Comparison of ENCODE assay signal across 8 cellular contexts in genomic region chr12:25052191-25053020, GRCh38.
A peak's percentile ranks its signal among the peaks of the same experiment; 100 is the strongest.
DNase-seq lines count a peak whose midpoint lies in the region; ATAC-seq and TF ChIP-seq lines count a peak whose summit lies in the region.

No MANE protein-coding gene starts in this region.

- peak overlapping the region; percentile 100 for H3K27ac Mint-ChIP-seq in activated T-helper 2 cell treated with anti-CD3 and anti-CD28 coated beads, Interferon-gamma antibody, Interleukin-2, Interleukin-4, amounts not matched to agents 10 μg/mL and 5 μg/mL and 100 μg/mL, durations not matched to agents 14 hours and 24 hours and 36 hours
- H3K27ac Mint-ChIP-seq in immature natural killer cell, result peak overlapping the region; percentile 97 to 100 (median 99)
- H3K27ac Mint-ChIP-seq in stimulated activated memory B cell treated with anti-CD40 and anti-IgM and Interleukin-4, amounts not matched to agents 10 μg/mL and 1 μg/mL and 100 μg/mL, for 72 hours, result peak overlapping the region; percentile 92

- intact Hi-C loops in activated T-helper 2 cell treated with anti-CD3 and anti-CD28 coated beads, Interferon-gamma antibody, Interleukin-2, Interleukin-4, amounts not matched to agents 10 μg/mL and 5 μg/mL and 100 μg/mL, durations not matched to agents 14 hours and 24 hours and 36 hours (cut with micrococcal nuclease), result loop anchor here (1.0 to 10.0 kb wide), 11 partner anchors 12 to 1782 kb away; partner anchors contain the start of genes ITPR2 and KRAS

- no peaks in the 10 kb centered on the region for H3K36me3 Mint-ChIP-seq in activated T-helper 2 cell treated with anti-CD3 and anti-CD28 coated beads, Interferon-gamma antibody, Interleukin-2, Interleukin-4, amounts not matched to agents 10 μg/mL and 5 μg/mL and 100 μg/mL, durations not matched to agents 14 hours and 24 hours and 36 hours (ENCODE audit: low read depth)
- H3K36me3 Mint-ChIP-seq in immature natural killer cell, result no peaks in the 10 kb centered on the region
- H3K36me3 Mint-ChIP-seq in stimulated activated memory B cell treated with anti-CD40 and anti-IgM and Interleukin-4, amounts not matched to agents 10 μg/mL and 1 μg/mL and 100 μg/mL, for 72 hours, result peaks cover 17% of the 10 kb centered on the region

- H3K9me3 Mint-ChIP-seq in activated T-helper 2 cell treated with anti-CD3 and anti-CD28 coated beads, Interferon-gamma antibody, Interleukin-2, Interleukin-4, amounts not matched to agents 10 μg/mL and 5 μg/mL and 100 μg/mL, durations not matched to agents 14 hours and 24 hours and 36 hours, result peaks cover 4% of the 10 kb centered on the region
- H3K9me3 Mint-ChIP-seq in immature natural killer cell, result peaks cover 0 to 2% (median 0%) of the 10 kb centered on the region in 6 donors
- no peaks in the 10 kb centered on the region for H3K9me3 Mint-ChIP-seq in stimulated activated memory B cell treated with anti-CD40 and anti-IgM and Interleukin-4, amounts not matched to agents 10 μg/mL and 1 μg/mL and 100 μg/mL, for 72 hours

- ATAC-seq in GM18505 (IDR thresholded peaks at IDR 0.05; ENCODE audit: unreplicated experiment), result peak; percentile 65
- ATAC-seq in HG02642 (IDR thresholded peaks at IDR 0.05; ENCODE audit: poor library complexity, unreplicated experiment), result peak; percentile 74
- peak; percentile 97 for ATAC-seq in stimulated activated memory B cell treated with anti-CD40 and anti-IgM and Interleukin-4, amounts not matched to agents 10 μg/mL and 1 μg/mL and 100 μg/mL, for 72 hours

- H3K4me1 Mint-ChIP-seq in activated T-helper 2 cell treated with anti-CD3 and anti-CD28 coated beads, Interferon-gamma antibody, Interleukin-2, Interleukin-4, amounts not matched to agents 10 μg/mL and 5 μg/mL and 100 μg/mL, durations not matched to agents 14 hours and 24 hours and 36 hours (ENCODE audit: low read depth), result peaks cover 46% of the 10 kb centered on the region
- peaks cover 50 to 57% of the 10 kb centered on the region in 2 donors for H3K4me1 Mint-ChIP-seq in immature natural killer cell
- peaks cover 65% of the 10 kb centered on the region for H3K4me1 Mint-ChIP-seq in stimulated activated memory B cell treated with anti-CD40 and anti-IgM and Interleukin-4, amounts not matched to agents 10 μg/mL and 1 μg/mL and 100 μg/mL, for 72 hours

- peaks cover 3% of the 10 kb centered on the region for H3K27me3 Mint-ChIP-seq in activated T-helper 2 cell treated with anti-CD3 and anti-CD28 coated beads, Interferon-gamma antibody, Interleukin-2, Interleukin-4, amounts not matched to agents 10 μg/mL and 5 μg/mL and 100 μg/mL, durations not matched to agents 14 hours and 24 hours and 36 hours (ENCODE audit: low read depth)
- H3K27me3 Mint-ChIP-seq in immature natural killer cell (ENCODE audit: low read depth in 3 of 3), result peaks cover 6 to 23% (median 14%) of the 10 kb centered on the region in 3 donors
- H3K27me3 Mint-ChIP-seq in stimulated activated memory B cell treated with anti-CD40 and anti-IgM and Interleukin-4, amounts not matched to agents 10 μg/mL and 1 μg/mL and 100 μg/mL, for 72 hours, result no peaks in the 10 kb centered on the region

- peak; percentile 95 to 99 for DNase-seq in NOMO-1 (lab: John Stamatoyannopoulos, UW; ENCODE audit: unreplicated experiment in 2 of 2)
- peak; percentile 61 for DNase-seq in activated T-helper 2 cell treated with anti-CD3 and anti-CD28 coated beads, Interferon-gamma antibody, Interleukin-2, Interleukin-4, amounts not matched to agents 10 μg/mL and 5 μg/mL and 100 μg/mL, durations not matched to agents 14 hours and 24 hours and 36 hours (ENCODE audit: low spot score)
- peak; percentile 88 to 91 (median 89) for DNase-seq in immature natural killer cell
- no peak for DNase-seq in mesenteric fat pad (ENCODE audit: low spot score)
- DNase-seq in NCI-H1930 (lab: John Stamatoyannopoulos, UW), result no peak

- peak; percentile 83 for TF ChIP-seq POLR2A in GM18505 (IDR thresholded peaks at IDR 0.05; ENCODE audit: borderline replicate concordance, extremely low read depth, insufficient read depth, insufficient read length)

- peak overlapping the region; percentile 85 for H3K4me3 Mint-ChIP-seq in activated T-helper 2 cell treated with anti-CD3 and anti-CD28 coated beads, Interferon-gamma antibody, Interleukin-2, Interleukin-4, amounts not matched to agents 10 μg/mL and 5 μg/mL and 100 μg/mL, durations not matched to agents 14 hours and 24 hours and 36 hours (ENCODE audit: low read depth)
- peak overlapping the region; percentile 97 to 99 (median 99) for H3K4me3 Mint-ChIP-seq in immature natural killer cell
- peak overlapping the region; percentile 93 for H3K4me3 Mint-ChIP-seq in stimulated activated memory B cell treated with anti-CD40 and anti-IgM and Interleukin-4, amounts not matched to agents 10 μg/mL and 1 μg/mL and 100 μg/mL, for 72 hours

Comparison
In these comparisons a context has a peak if more than half of its experiments do, and no peak if none do; other contexts are left out.
1. DNase-seq: peak in NOMO-1 (2 of 2), activated T-helper 2 cell treated with anti-CD3 and anti-CD28 coated beads, Interferon-gamma antibody, Interleukin-2, Interleukin-4, amounts not matched to agents 10 μg/mL and 5 μg/mL and 100 μg/mL, durations not matched to agents 14 hours and 24 hours and 36 hours (single experiment) and immature natural killer cell (3 of 3); none in mesenteric fat pad (single experiment) and NCI-H1930 (0 of 2).
2. Peak in every context shown above with its lines, with median percentiles within 50 percentile points of each other: ATAC-seq, H3K27ac Mint-ChIP-seq and H3K4me3 Mint-ChIP-seq.